ENCODE assay signal across 1 cellular context in genomic region chr12:47711448-47711847, GRCh38.
TF ChIP-seq lines count a peak whose summit lies in the region.

No MANE protein-coding gene starts in this region.

TF ChIP-seq in IMR-90, 13 proteins besides CTCF, POLR2A, EP300 and RAD21 (continued from another document):
- TF ChIP-seq BHLHE40 (IDR thresholded peaks at IDR 0.05; ENCODE audit: low read depth, low read length) (no peak), ELK1 (IDR thresholded peaks at IDR 0.05; ENCODE audit: borderline replicate concordance, low read depth, low read length) (no peak), RFX5 (IDR thresholded peaks at IDR 0.05; ENCODE audit: low read depth, low read length) (no peak), MXI1 (IDR thresholded peaks at IDR 0.05; ENCODE audit: borderline replicate concordance, low read depth, low read length) (no peak), RCOR1 (IDR thresholded peaks at IDR 0.05; ENCODE audit: insufficient replicate concordance, low read length) (no peak), FOS (IDR thresholded peaks at IDR 0.05; ENCODE audit: low read depth, low read length) (no peak), USF2 (IDR thresholded peaks at IDR 0.05; ENCODE audit: low read depth, low read length) (no peak), CHD1 (IDR thresholded peaks at IDR 0.05; ENCODE audit: low read depth, low read length) (no peak), NFE2L2 (IDR thresholded peaks at IDR 0.05; ENCODE audit: low read depth, low read length) (no peak)
